In genomic region chr22:30755760-30756124, GRCh38 we compare ENCODE assay signal across 1 cellular context.
TF ChIP-seq lines count a peak whose summit lies in the region.

No MANE protein-coding gene starts in this region.

TF ChIP-seq in SK-N-SH, 30 proteins besides CTCF, POLR2A, EP300 and RAD21 (continued from another document):
- TF ChIP-seq REST (IDR thresholded peaks at IDR 0.05; ENCODE audit: low read depth, low read length) (no peak), POLR2AphosphoS5 (IDR thresholded peaks at IDR 0.05; ENCODE audit: low read depth, low read length) (no peak), TAF1 (IDR thresholded peaks at IDR 0.05; ENCODE audit: borderline replicate concordance, low read depth, low read length) (no peak), YY1 (IDR thresholded peaks at IDR 0.05; ENCODE audit: low read depth) (no peak), JUND (IDR thresholded peaks at IDR 0.05) (no peak), FOXJ3 (CRISPR knock-in tag; IDR thresholded peaks at IDR 0.05) (no peak), GABPA (IDR thresholded peaks at IDR 0.05; ENCODE audit: low read depth) (no peak), PBX3 (IDR thresholded peaks at IDR 0.05) (no peak), NFIC (IDR thresholded peaks at IDR 0.05; ENCODE audit: borderline replicate concordance) (no peak), CHD2 (IDR thresholded peaks at IDR 0.05; ENCODE audit: low read length, partially characterized antibody) (no peak), TCF12 (IDR thresholded peaks at IDR 0.05) (no peak), ZBTB33 (IDR thresholded peaks at IDR 0.05; ENCODE audit: borderline replicate concordance, low read depth) (no peak), NRF1 (IDR thresholded peaks at IDR 0.05; ENCODE audit: low read depth, low read length) (no peak), IRF3 (IDR thresholded peaks at IDR 0.05; ENCODE audit: low read depth, low read length) (no peak), TEAD4 (IDR thresholded peaks at IDR 0.05; ENCODE audit: borderline replicate concordance, insufficient read depth) (no peak)
